Comparison of ENCODE assay signal across 30 cellular contexts in genomic region chr1:167524651-167525050, GRCh38. TPM values are rescaled to one million over a fixed set of nuclear protein-coding genes. Genes with fewer than 3 reads are reported as not detected.
A peak's percentile ranks its signal among the peaks of the same experiment; 100 is the strongest.
DNase-seq lines count a peak whose midpoint lies in the region; ATAC-seq and TF ChIP-seq lines count a peak whose summit lies in the region.
"Had no signal": no experiment of that assay in that cellular context is flagged by ENCODE, and none has a peak within 500 bp of the region (broad histone marks: within the 10 kb centered on the region; RNA-seq: fewer than 3 reads in every experiment).

No MANE protein-coding gene starts in this region.

- no peak overlapping the region for H2AFZ ChIP-seq in MM.1S (ENCODE audit: low read length)
- H2AFZ ChIP-seq: parathyroid adenoma had no signal

- H3K27me3 Mint-ChIP-seq in activated CD8-positive, alpha-beta memory T cell treated with anti-CD3 and anti-CD28 coated beads, Interleukin-2, amount 10 ng/mL, durations not matched to agents 7 days and 5 days, result peaks cover 6% of the 10 kb centered on the region
- H3K27me3 Mint-ChIP-seq: activated CD8-positive, alpha-beta T cell treated with anti-CD3 and anti-CD28 coated beads for 36 hours; activated naive CD8-positive, alpha-beta T cell treated with anti-CD3 and anti-CD28 coated beads, Interleukin-2, amount 50 U/mL, for 24 hours had no signal

- POLR2A ChIA-PET in GM10248 (lab: Yijun Ruan, JAX), result no interaction called here

- H3K36me3 ChIP-seq in MM.1S (replicated peaks; ENCODE audit: insufficient read depth, low read length), result no peaks in the 10 kb centered on the region
- H3K36me3 ChIP-seq: esophagus squamous epithelium, gastrocnemius medialis, left ventricle myocardium inferior, Peyer's patch, SJCRH30 had no signal

- no peaks in the 10 kb centered on the region for H3K9me2 ChIP-seq in MM.1S (replicated peaks; ENCODE audit: insufficient read depth, low read length)

- no peak overlapping the region for H3K27ac Mint-ChIP-seq in activated CD8-positive, alpha-beta memory T cell treated with anti-CD3 and anti-CD28 coated beads, Interleukin-2, amount 10 ng/mL, durations not matched to agents 7 days and 5 days
- H3K27ac Mint-ChIP-seq: activated CD8-positive, alpha-beta T cell treated with anti-CD3 and anti-CD28 coated beads for 36 hours; activated naive CD8-positive, alpha-beta T cell treated with anti-CD3 and anti-CD28 coated beads, Interleukin-2, amount 50 U/mL, for 24 hours; CD4-positive, CD25-positive, alpha-beta regulatory T cell; nephron; stimulated activated naive B cell treated with anti-CD40 and anti-IgM and Interleukin-4, amounts not matched to agents 10 μg/mL and 1 μg/mL and 100 μg/mL, for 72 hours had no signal

- H3K9ac ChIP-seq in MM.1S (ENCODE audit: low read length), result no peak overlapping the region
- H3K9ac ChIP-seq: parathyroid adenoma had no signal

- H3K27ac ChIP-seq in dorsolateral prefrontal cortex (peak overlapping the region in 43 of 59 donors; percentile 25 to 93 (median 79)), MM.1S (ENCODE audit: low read length) (no peak overlapping the region)
- H3K27ac ChIP-seq: esophagus squamous epithelium, gastrocnemius medialis, left ventricle myocardium inferior, parathyroid adenoma, Peyer's patch, SJCRH30 had no signal

- CTCF ChIA-PET in activated CD8-positive, alpha-beta memory T cell treated with anti-CD3 and anti-CD28 coated beads, Interleukin-2, amount 10 ng/mL, durations not matched to agents 7 days and 5 days (lab: Charles Lee), result interaction anchor here (1.1 to 2.3 kb wide), 3 partner anchors 9 to 123 kb away, joined by 4 to 13 read pairs (median 9); no protein-coding TSS in a partner anchor
- CTCF ChIA-PET in GM10248 (lab: Yijun Ruan, JAX), result interaction anchor here (1.5 to 3.6 kb wide), 3 partner anchors 9 to 16 kb away, joined by 3 to 16 read pairs (median 7); no protein-coding TSS in a partner anchor

- H3K4me1 Mint-ChIP-seq in activated CD8-positive, alpha-beta memory T cell treated with anti-CD3 and anti-CD28 coated beads, Interleukin-2, amount 10 ng/mL, durations not matched to agents 7 days and 5 days, result peaks cover 9% of the 10 kb centered on the region
- H3K4me1 Mint-ChIP-seq: stimulated activated naive B cell treated with anti-CD40 and anti-IgM and Interleukin-4, amounts not matched to agents 10 μg/mL and 1 μg/mL and 100 μg/mL, for 72 hours had no signal

- no peaks in the 10 kb centered on the region for H4K20me1 ChIP-seq in MM.1S (ENCODE audit: insufficient read depth, low read length)

- peaks cover 3% of the 10 kb centered on the region for H3K36me3 Mint-ChIP-seq in activated CD8-positive, alpha-beta memory T cell treated with anti-CD3 and anti-CD28 coated beads, Interleukin-2, amount 10 ng/mL, durations not matched to agents 7 days and 5 days
- H3K36me3 Mint-ChIP-seq: CD4-positive, CD25-positive, alpha-beta regulatory T cell; stimulated activated naive B cell treated with anti-CD40 and anti-IgM and Interleukin-4, amounts not matched to agents 10 μg/mL and 1 μg/mL and 100 μg/mL, for 72 hours had no signal

- TF ChIP-seq CTCF in dorsolateral prefrontal cortex (IDR thresholded peaks at IDR 0.05 in 54 of 56, conservative IDR thresholded peaks at IDR 0.05 in 2 of 56; ENCODE audit: low read depth in 1 of 56, partially characterized antibody in 56 of 56) (peak in 5 of 56 donors; percentile 7 to 37 (median 28)), MM.1S (IDR thresholded peaks at IDR 0.05; ENCODE audit: low read length) (no peak), GM10248 (IDR thresholded peaks at IDR 0.05; ENCODE audit: control extremely low read depth, extremely low read depth, low read depth, missing control alignments) (no peak)

- H3K79me2 ChIP-seq in MM.1S (ENCODE audit: low read length), result no peaks in the 10 kb centered on the region
- H3K79me2 ChIP-seq: parathyroid adenoma had no signal

- H3K4me3 ChIP-seq in dorsolateral prefrontal cortex (peak overlapping the region in 2 of 59 donors; percentile 2 to 19), MM.1S (ENCODE audit: low read length) (no peak overlapping the region)
- H3K4me3 ChIP-seq: esophagus squamous epithelium, gastrocnemius medialis, GM12878, left ventricle myocardium inferior, Peyer's patch, SJCRH30 had no signal

- no peaks in the 10 kb centered on the region for H3K4me1 ChIP-seq in MM.1S (ENCODE audit: low read length)
- H3K4me1 ChIP-seq: esophagus squamous epithelium, gastrocnemius medialis, left ventricle myocardium inferior, parathyroid adenoma, Peyer's patch had no signal

- ATAC-seq in activated CD8-positive, alpha-beta memory T cell treated with anti-CD3 and anti-CD28 coated beads, Interleukin-2, amount 10 ng/mL, durations not matched to agents 7 days and 5 days, result no peak
- ATAC-seq: activated CD4-positive, CD25-positive, alpha-beta regulatory T cell treated with anti-CD3 and anti-CD28 coated beads, Interleukin-2, amount 50 U/mL, for 24 hours; activated CD8-positive, alpha-beta T cell treated with anti-CD3 and anti-CD28 coated beads for 36 hours; activated naive CD8-positive, alpha-beta T cell treated with anti-CD3 and anti-CD28 coated beads, Interleukin-2, amount 50 U/mL, for 24 hours; gastrocnemius medialis; GM12878; stimulated activated naive B cell treated with anti-CD40 and anti-IgM and Interleukin-4, amounts not matched to agents 10 μg/mL and 1 μg/mL and 100 μg/mL, for 72 hours had no signal

- DNase-seq in activated CD8-positive, alpha-beta memory T cell treated with anti-CD3 and anti-CD28 coated beads for 24 hours, result peak; percentile 40
- DNase-seq in activated CD8-positive, alpha-beta memory T cell treated with anti-CD3 and anti-CD28 coated beads, Interleukin-2, amount 10 ng/mL, durations not matched to agents 7 days and 5 days, result no peak
- DNase-seq in dorsolateral prefrontal cortex (peak in 9 of 10 donors; percentile 60 to 95 (median 78)), medulla oblongata (ENCODE audit: extremely low spot score) (peak; percentile 83), superior temporal gyrus (ENCODE audit: extremely low spot score) (peak; percentile 95), HUDEP-2 (lab: John Stamatoyannopoulos, UW; ENCODE audit: unreplicated experiment in 76 of 76) (no peak), MM.1S (no peak), GM10248 (ENCODE audit: extremely low spot score) (no peak)
- DNase-seq: 8988T; activated CD8-positive, alpha-beta T cell treated with anti-CD3 and anti-CD28 coated beads for 36 hours; activated effector memory CD4-positive, alpha-beta T cell treated with anti-CD3 and anti-CD28 coated beads, Interleukin-2, amount 50 U/mL, for 16 hours; activated naive CD8-positive, alpha-beta T cell treated with anti-CD3 and anti-CD28 coated beads, Interleukin-2, amount 50 U/mL, for 24 hours; CD4-positive, CD25-positive, alpha-beta regulatory T cell; dermis blood vessel endothelial cell; esophagus squamous epithelium; gastrocnemius medialis; HCEC 1CT; Karpas-422; left ventricle myocardium inferior; NCI-H187; NCI-H526; Peyer's patch; stimulated activated CD4-positive, alpha-beta T cell treated with anti-CD3 and anti-CD28 coated beads, Interleukin-15, amount 100 ng/mL, for 24 hours; stimulated activated naive B cell treated with anti-CD40 and anti-IgM and Interleukin-4, amounts not matched to agents 10 μg/mL and 1 μg/mL and 100 μg/mL, for 72 hours; T-helper 1 cell had no signal

- intact Hi-C loops in dorsolateral prefrontal cortex (cut with DNase I), result loop anchor here in 1 of 2 donors (10.0 kb wide), 1 partner anchor 250 kb away; no protein-coding TSS in a partner anchor

- H3K4me2 ChIP-seq in MM.1S (ENCODE audit: low read depth, low read length), result no peak overlapping the region

- H3K27me3 ChIP-seq in dorsolateral prefrontal cortex, result no peaks in the 10 kb centered on the region
- H3K27me3 ChIP-seq in MM.1S (replicated peaks; ENCODE audit: insufficient read depth, low read length), result no peaks in the 10 kb centered on the region
- H3K27me3 ChIP-seq: esophagus squamous epithelium, gastrocnemius medialis, Peyer's patch, SJCRH30 had no signal

- no peak overlapping the region for H3K4me3 Mint-ChIP-seq in activated CD8-positive, alpha-beta memory T cell treated with anti-CD3 and anti-CD28 coated beads, Interleukin-2, amount 10 ng/mL, durations not matched to agents 7 days and 5 days
- H3K4me3 Mint-ChIP-seq: activated CD8-positive, alpha-beta T cell treated with anti-CD3 and anti-CD28 coated beads for 36 hours; activated naive CD8-positive, alpha-beta T cell treated with anti-CD3 and anti-CD28 coated beads, Interleukin-2, amount 50 U/mL, for 24 hours; CD4-positive, CD25-positive, alpha-beta regulatory T cell; nephron; stimulated activated naive B cell treated with anti-CD40 and anti-IgM and Interleukin-4, amounts not matched to agents 10 μg/mL and 1 μg/mL and 100 μg/mL, for 72 hours had no signal

- H3F3A ChIP-seq in MM.1S (ENCODE audit: insufficient read depth, low read length), result no peaks in the 10 kb centered on the region

- H3K9me3 ChIP-seq in MM.1S (replicated peaks; ENCODE audit: insufficient read depth, low read length), result no peaks in the 10 kb centered on the region
- H3K9me3 ChIP-seq: esophagus squamous epithelium, gastrocnemius medialis, Peyer's patch, SJCRH30 had no signal

- H3K9me3 Mint-ChIP-seq in activated CD8-positive, alpha-beta memory T cell treated with anti-CD3 and anti-CD28 coated beads, Interleukin-2, amount 10 ng/mL, durations not matched to agents 7 days and 5 days (ENCODE audit: low read depth), result no peaks in the 10 kb centered on the region
- H3K9me3 Mint-ChIP-seq: activated CD8-positive, alpha-beta T cell treated with anti-CD3 and anti-CD28 coated beads for 36 hours; activated naive CD8-positive, alpha-beta T cell treated with anti-CD3 and anti-CD28 coated beads, Interleukin-2, amount 50 U/mL, for 24 hours; CD4-positive, CD25-positive, alpha-beta regulatory T cell had no signal

RNA-seq across cellular contexts. Expression of gene CD247, which starts 6.3 kb away (rescaled TPM):
- 100 to 1,000 TPM; 190 to 197 TPM for total RNA-seq in activated CD8-positive, alpha-beta memory T cell treated with anti-CD3 and anti-CD28 coated beads, Interleukin-2, amount 10 ng/mL, durations not matched to agents 7 days and 5 days
- total RNA-seq in dorsolateral prefrontal cortex, result 1 to 10 TPM in 118 of 120 experiments, under 1 TPM in 2; 0.71 to 7.4 (median 2.6) TPM
- total RNA-seq: dermis blood vessel endothelial cell had no signal

RNA-seq across cellular contexts. Expression of gene CREG1, which starts 28.9 kb away (rescaled TPM):
- total RNA-seq in activated CD8-positive, alpha-beta memory T cell treated with anti-CD3 and anti-CD28 coated beads, Interleukin-2, amount 10 ng/mL, durations not matched to agents 7 days and 5 days, result 10 to 100 TPM; 12.7 to 15.8 TPM
- 10 to 100 TPM; 21.6 to 57.2 (median 42.1) TPM for total RNA-seq in dorsolateral prefrontal cortex

Comparison
In these comparisons a context has a peak if more than half of its experiments do, and no peak if none do; other contexts are left out.
1. DNase-seq: peak in activated CD8-positive, alpha-beta memory T cell treated with anti-CD3 and anti-CD28 coated beads for 24 hours (single experiment), dorsolateral prefrontal cortex (9 of 10), medulla oblongata (single experiment) and superior temporal gyrus (single experiment); none in activated CD8-positive, alpha-beta memory T cell treated with anti-CD3 and anti-CD28 coated beads, Interleukin-2, amount 10 ng/mL, durations not matched to agents 7 days and 5 days (single experiment), HUDEP-2 (0 of 76), MM.1S (single experiment) and GM10248 (single experiment).
2. RNA of gene CD247, which starts 6.3 kb away (total RNA-seq): 190 to 197 TPM in activated CD8-positive, alpha-beta memory T cell treated with anti-CD3 and anti-CD28 coated beads, Interleukin-2, amount 10 ng/mL, durations not matched to agents 7 days and 5 days; 0.71 to 7.4 TPM in dorsolateral prefrontal cortex; every median in the first group is over 10 times any median in the second.